ENCODE assay signal across 9 cellular contexts in the genomic region with DNA sequence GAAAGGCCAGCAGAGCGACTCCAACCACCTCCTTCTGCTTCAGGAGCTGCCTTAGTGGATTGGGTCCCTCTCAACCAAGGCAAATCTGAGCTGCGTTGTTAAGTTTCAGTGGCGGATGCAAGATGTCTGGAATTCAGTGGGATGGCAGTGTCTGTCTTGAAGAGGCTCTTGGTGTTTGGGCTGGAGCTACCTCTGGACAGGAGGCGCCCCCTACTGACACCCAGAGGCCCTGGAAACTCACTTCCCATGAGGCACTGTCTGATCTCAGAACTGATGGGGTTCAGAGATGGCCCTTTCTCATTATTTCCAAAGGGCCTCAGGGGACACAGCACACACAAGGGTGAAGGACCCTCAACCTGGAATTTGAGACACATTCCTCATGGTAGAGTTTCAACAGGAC. TPM values are rescaled to one million over a fixed set of nuclear protein-coding genes. Genes with fewer than 3 reads are reported as not detected.
DNase-seq lines count a peak whose midpoint lies in the region; ATAC-seq and TF ChIP-seq lines count a peak whose summit lies in the region.
"Had no signal": no experiment of that assay in that cellular context is flagged by ENCODE, and none has a peak within 500 bp of the region (broad histone marks: within the 10 kb centered on the region; RNA-seq: fewer than 3 reads in every experiment).

No MANE protein-coding gene starts in this region.

- no peaks in the 10 kb centered on the region for H3K9me2 ChIP-seq in SK-N-SH

- no peaks in the 10 kb centered on the region for H3K9me3 Mint-ChIP-seq in CD4-positive, alpha-beta memory T cell

- H3K27ac Mint-ChIP-seq in CD4-positive, alpha-beta memory T cell, result no peak overlapping the region

- ATAC-seq in GM18517 (IDR thresholded peaks at IDR 0.05; ENCODE audit: unreplicated experiment) (no peak), GM19035 (IDR thresholded peaks at IDR 0.05; ENCODE audit: unreplicated experiment) (no peak)

- POLR2A ChIA-PET in CD4-positive, alpha-beta memory T cell (lab: Charles Lee; ENCODE audit: partially characterized antibody), result no interaction called here
- POLR2A ChIA-PET in SK-N-SH (lab: Yijun Ruan, JAX), result no interaction called here

- no peak for TF ChIP-seq EP300 in SK-N-SH (IDR thresholded peaks at IDR 0.05; ENCODE audit: borderline replicate concordance in 1 of 2, low read depth in 1 of 2, low read length in 1 of 2)

- no peaks in the 10 kb centered on the region for H3K27me3 Mint-ChIP-seq in CD4-positive, alpha-beta memory T cell

- H3K9me3 ChIP-seq in CD4-positive, alpha-beta memory T cell (ENCODE audit: control insufficient read depth in 1 of 2, low read length in 2 of 2), result no peaks in the 10 kb centered on the region
- H3K9me3 ChIP-seq in SK-N-SH (no peaks in the 10 kb centered on the region), left ventricle myocardium inferior (replicated peaks) (no peaks in the 10 kb centered on the region)
- H3K9me3 ChIP-seq: SJSA1 had no signal

- H3K36me3 ChIP-seq in CD4-positive, alpha-beta memory T cell (ENCODE audit: insufficient read depth, low read length), result no peaks in the 10 kb centered on the region
- H3K36me3 ChIP-seq in SK-N-SH (replicated peaks in 1 of 2; ENCODE audit: control insufficient read depth in 1 of 2, insufficient read depth in 2 of 2, low read length in 1 of 2) (no peaks in the 10 kb centered on the region), left ventricle myocardium inferior (no peaks in the 10 kb centered on the region)
- H3K36me3 ChIP-seq: SJSA1 had no signal

- peak; percentile 44 to 53 (median 50) for DNase-seq in CD4-positive, alpha-beta memory T cell
- DNase-seq in HK-2 (ENCODE audit: unreplicated experiment) (peak; percentile 27), SK-N-SH (peak; percentile 70), left ventricle myocardium inferior (peak; percentile 60), retina (peak; percentile 55)
- peak; percentile 66 for DNase-seq in activated naive CD4-positive, alpha-beta T cell treated with anti-CD3 and anti-CD28 coated beads, Interleukin-2, amount 50 U/mL, for 16 hours

- no peaks in the 10 kb centered on the region for H4K20me1 ChIP-seq in SK-N-SH (ENCODE audit: insufficient read depth)

- CTCF ChIA-PET in CD4-positive, alpha-beta memory T cell (lab: Charles Lee; ENCODE audit: partially characterized antibody), result interaction anchor here (0.6 to 2.2 kb wide), 10 partner anchors 46 to 306 kb away, joined by 3 to 19 read pairs (median 4); a partner anchor contains a TSS
- CTCF ChIA-PET in SK-N-SH (lab: Yijun Ruan, JAX), result interaction anchor here (0.6 to 2.8 kb wide), 19 partner anchors 9 to 291 kb away, joined by 3 to 13 read pairs (median 3); a partner anchor contains a TSS

- no peaks in the 10 kb centered on the region for H3K79me2 ChIP-seq in SK-N-SH (ENCODE audit: insufficient read depth)

- intact Hi-C loops in CD4-positive, alpha-beta memory T cell (cut with micrococcal nuclease), result loop anchor here (1.0 kb wide), 3 partner anchors 50 to 290 kb away; a partner anchor contains a TSS
- intact Hi-C loops in left ventricle myocardium inferior (cut with micrococcal nuclease), result no loop called here

- H3K27me3 ChIP-seq in CD4-positive, alpha-beta memory T cell (ENCODE audit: insufficient read depth, low read length), result no peaks in the 10 kb centered on the region
- no peaks in the 10 kb centered on the region for H3K27me3 ChIP-seq in SK-N-SH (ENCODE audit: insufficient read depth)
- H3K27me3 ChIP-seq in left ventricle myocardium inferior (ENCODE audit: low read depth), result no peaks in the 10 kb centered on the region
- H3K27me3 ChIP-seq: SJSA1 had no signal

- no peak overlapping the region; the same call in 1 of the 2 replicates for H2AFZ ChIP-seq in SK-N-SH (ENCODE audit: low read depth)

- no peaks in the 10 kb centered on the region for H3K36me3 Mint-ChIP-seq in CD4-positive, alpha-beta memory T cell

- no peaks in the 10 kb centered on the region for H3F3A ChIP-seq in SK-N-SH (replicated peaks; ENCODE audit: insufficient read depth)

- peak; percentile 84 for TF ChIP-seq RAD21 in SK-N-SH (IDR thresholded peaks at IDR 0.05; ENCODE audit: low read length)

- 59% methylated on average over 4 of the region's 4 CpGs for WGBS in SK-N-SH (ENCODE audit: low lambda C conversion rate)

- H3K4me3 Mint-ChIP-seq in CD4-positive, alpha-beta memory T cell, result no peak overlapping the region

- no peak overlapping the region for H3K4me2 ChIP-seq in SK-N-SH

- H3K4me3 ChIP-seq in CD4-positive, alpha-beta memory T cell (ENCODE audit: low read length in 2 of 2), result no peak overlapping the region
- H3K4me3 ChIP-seq in SK-N-SH (ENCODE audit: low read depth in 2 of 2, low read length in 1 of 2) (no peak overlapping the region; a peak in 1 of 4 replicates), left ventricle myocardium inferior (no peak overlapping the region)
- H3K4me3 ChIP-seq: SJSA1 had no signal

- H3K9ac ChIP-seq in SK-N-SH, result no peak overlapping the region

- H3K4me1 ChIP-seq in CD4-positive, alpha-beta memory T cell (ENCODE audit: insufficient read depth, low read length), result no peaks in the 10 kb centered on the region
- peaks cover 0 to 3% of the 10 kb centered on the region in 2 experiments; a peak in 1 of 4 replicates for H3K4me1 ChIP-seq in SK-N-SH (ENCODE audit: control insufficient read depth in 1 of 2, insufficient read depth in 2 of 2, low read depth in 1 of 2, low read length in 1 of 2)
- H3K4me1 ChIP-seq in left ventricle myocardium inferior, result peaks cover 14% of the 10 kb centered on the region
- H3K4me1 ChIP-seq: SJSA1 had no signal

- H3K27ac ChIP-seq in CD4-positive, alpha-beta memory T cell (ENCODE audit: low read depth, low read length), result no peak overlapping the region
- H3K27ac ChIP-seq in SK-N-SH (ENCODE audit: low read depth in 2 of 2, low read length in 1 of 2), result no peak overlapping the region
- no peak overlapping the region for H3K27ac ChIP-seq in left ventricle myocardium inferior (replicated peaks)
- H3K27ac ChIP-seq: SJSA1 had no signal

- no peaks in the 10 kb centered on the region for H3K4me1 Mint-ChIP-seq in CD4-positive, alpha-beta memory T cell

- TF ChIP-seq CTCF in SK-N-SH (IDR thresholded peaks at IDR 0.05) (peak; percentile 61), left ventricle myocardium inferior (IDR thresholded peaks at IDR 0.05; ENCODE audit: borderline replicate concordance) (peak; percentile 71)

TF ChIP-seq in SK-N-SH, 30 proteins besides CTCF, POLR2A, EP300 and RAD21:
- peak; percentile 80 for TF ChIP-seq SMC3 (IDR thresholded peaks at IDR 0.05; ENCODE audit: low read depth, low read length)
- TF ChIP-seq, protein P1, sequence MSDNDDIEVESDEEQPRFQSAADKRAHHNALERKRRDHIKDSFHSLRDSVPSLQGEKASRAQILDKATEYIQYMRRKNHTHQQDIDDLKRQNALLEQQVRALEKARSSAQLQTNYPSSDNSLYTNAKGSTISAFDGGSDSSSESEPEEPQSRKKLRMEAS (IDR thresholded peaks at IDR 0.05; ENCODE audit: low read depth), result no peak
TF ChIP-seq in SK-N-SH: peak in this region for 1.

RNA-seq across cellular contexts. Expression of a gene that starts 6.0 kb away (rescaled TPM):
- not detected for total RNA-seq in CD4-positive, alpha-beta memory T cell
- polyA plus RNA-seq in CD4-positive, alpha-beta memory T cell, result not detected
- not detected in 2 replicates for polyA plus RNA-seq in SK-N-SH (2012; rRNA removed)
- polyA plus RNA-seq in SK-N-SH (2012; cell fraction: cytosol; rRNA removed), result not detected in 2 replicates
- polyA plus RNA-seq in SK-N-SH (2012; cell fraction: nucleus; rRNA removed), result 0.04 and 0.08 TPM in 2 replicates
- 0.91 TPM for total RNA-seq in left ventricle myocardium inferior
- total RNA-seq: SJSA1 had no signal
